Comparison of ENCODE assay signal across 16 cellular contexts in genomic region chr7:80307251-80307856, GRCh38.
DNase-seq lines count a peak whose midpoint lies in the region; ATAC-seq and TF ChIP-seq lines count a peak whose summit lies in the region.
"Had no signal": no experiment of that assay in that cellular context is flagged by ENCODE, and none has a peak within 500 bp of the region (broad histone marks: within the 10 kb centered on the region; RNA-seq: fewer than 3 reads in every experiment).

No MANE protein-coding gene starts in this region.

- 0 out of 2 replicates have a peak overlapping the region, but pooled peaks have one; percentile 2 for H2AFZ ChIP-seq in Loucy (ENCODE audit: low read length)

- no peaks in the 10 kb centered on the region for H4K20me1 ChIP-seq in Loucy (ENCODE audit: insufficient read depth, low read length, poor library complexity, severe bottlenecking)

- no peaks in the 10 kb centered on the region for H3K27me3 Mint-ChIP-seq in chondrocyte (ENCODE audit: low read depth)
- H3K27me3 Mint-ChIP-seq in stimulated activated naive B cell treated with anti-CD40 and anti-IgM and Interleukin-4, amounts not matched to agents 10 μg/mL and 1 μg/mL and 100 μg/mL, for 72 hours: no peaks in the 10 kb centered on the region
- no peaks in the 10 kb centered on the region for H3K27me3 Mint-ChIP-seq in stimulated activated memory B cell treated with anti-CD40 and anti-IgM and Interleukin-4, amounts not matched to agents 10 μg/mL and 1 μg/mL and 100 μg/mL, for 72 hours
- H3K27me3 Mint-ChIP-seq: CD4-positive, CD25-positive, alpha-beta regulatory T cell had no signal

- H3K9me2 ChIP-seq in Loucy (replicated peaks; ENCODE audit: low read depth, low read length): no peaks in the 10 kb centered on the region

- TF ChIP-seq CTCF in Loucy (conservative IDR thresholded peaks at IDR 0.05; ENCODE audit: low read length) (no peak), chondrocyte (IDR thresholded peaks at IDR 0.05) (no peak)

- DNase-seq in Ammon's horn (ENCODE audit: low spot score): peak; percentile 36
- no peak for DNase-seq in chondrocyte (ENCODE audit: low spot score)
- peak; percentile 33 for DNase-seq in left kidney (ENCODE audit: low read depth, low spot score)
- no peak for DNase-seq in superior temporal gyrus (ENCODE audit: extremely low spot score)
- DNase-seq in stimulated activated naive B cell treated with anti-CD40 and anti-IgM and Interleukin-4, amounts not matched to agents 10 μg/mL and 1 μg/mL and 100 μg/mL, for 72 hours: no peak
- no peak for DNase-seq in NCI-H345 treated with DMSO at 0.1 percent for 48 hours (lab: John Stamatoyannopoulos, UW; ENCODE audit: unreplicated experiment)
- DNase-seq: activated naive CD8-positive, alpha-beta T cell treated with anti-CD3 and anti-CD28 coated beads, Interleukin-2, amount 10 ng/mL, durations not matched to agents 7 days and 5 days; CD4-positive, CD25-positive, alpha-beta regulatory T cell; endodermal cell; naive thymus-derived CD8-positive, alpha-beta T cell; NCI-H187 treated with DMSO at 0.1 percent for 48 hours; OCI-M1; uterus had no signal

- H3K9me3 Mint-ChIP-seq in chondrocyte (ENCODE audit: low read depth): no peaks in the 10 kb centered on the region
- H3K9me3 Mint-ChIP-seq in stimulated activated naive B cell treated with anti-CD40 and anti-IgM and Interleukin-4, amounts not matched to agents 10 μg/mL and 1 μg/mL and 100 μg/mL, for 72 hours: no peaks in the 10 kb centered on the region
- H3K9me3 Mint-ChIP-seq in stimulated activated memory B cell treated with anti-CD40 and anti-IgM and Interleukin-4, amounts not matched to agents 10 μg/mL and 1 μg/mL and 100 μg/mL, for 72 hours: peaks cover 3% of the 10 kb centered on the region
- H3K9me3 Mint-ChIP-seq: endodermal cell; T-helper 2 cell treated with Interferon-gamma antibody and Interleukin-4, amounts not matched to agents 5 μg/mL and 100 μg/mL, for 36 hours had no signal

- no peak for ATAC-seq in stimulated activated naive B cell treated with anti-CD40 and anti-IgM and Interleukin-4, amounts not matched to agents 10 μg/mL and 1 μg/mL and 100 μg/mL, for 72 hours (replicated peaks)
- ATAC-seq in stimulated activated memory B cell treated with anti-CD40 and anti-IgM and Interleukin-4, amounts not matched to agents 10 μg/mL and 1 μg/mL and 100 μg/mL, for 72 hours: no peak
- ATAC-seq: naive thymus-derived CD8-positive, alpha-beta T cell had no signal

- no peaks in the 10 kb centered on the region for H3F3A ChIP-seq in Loucy (ENCODE audit: low read depth)

- H3K79me2 ChIP-seq in Loucy (ENCODE audit: insufficient read depth, low read length): no peaks in the 10 kb centered on the region

- no peaks in the 10 kb centered on the region for H3K36me3 Mint-ChIP-seq in chondrocyte (ENCODE audit: low read depth)
- H3K36me3 Mint-ChIP-seq in stimulated activated naive B cell treated with anti-CD40 and anti-IgM and Interleukin-4, amounts not matched to agents 10 μg/mL and 1 μg/mL and 100 μg/mL, for 72 hours: no peaks in the 10 kb centered on the region
- H3K36me3 Mint-ChIP-seq in stimulated activated memory B cell treated with anti-CD40 and anti-IgM and Interleukin-4, amounts not matched to agents 10 μg/mL and 1 μg/mL and 100 μg/mL, for 72 hours: no peaks in the 10 kb centered on the region
- H3K36me3 Mint-ChIP-seq: activated naive CD8-positive, alpha-beta T cell treated with anti-CD3 and anti-CD28 coated beads, Interleukin-2, amount 10 ng/mL, durations not matched to agents 7 days and 5 days; CD4-positive, CD25-positive, alpha-beta regulatory T cell; naive thymus-derived CD8-positive, alpha-beta T cell had no signal

- H3K4me3 Mint-ChIP-seq in chondrocyte (ENCODE audit: unreplicated experiment): no peak overlapping the region
- H3K4me3 Mint-ChIP-seq in stimulated activated naive B cell treated with anti-CD40 and anti-IgM and Interleukin-4, amounts not matched to agents 10 μg/mL and 1 μg/mL and 100 μg/mL, for 72 hours: no peak overlapping the region
- H3K4me3 Mint-ChIP-seq in stimulated activated memory B cell treated with anti-CD40 and anti-IgM and Interleukin-4, amounts not matched to agents 10 μg/mL and 1 μg/mL and 100 μg/mL, for 72 hours: no peak overlapping the region
- H3K4me3 Mint-ChIP-seq: activated naive CD8-positive, alpha-beta T cell treated with anti-CD3 and anti-CD28 coated beads, Interleukin-2, amount 10 ng/mL, durations not matched to agents 7 days and 5 days; CD4-positive, CD25-positive, alpha-beta regulatory T cell; endodermal cell; T-helper 2 cell treated with Interferon-gamma antibody and Interleukin-4, amounts not matched to agents 5 μg/mL and 100 μg/mL, for 36 hours had no signal

- no peaks in the 10 kb centered on the region for H3K27me3 ChIP-seq in Loucy (ENCODE audit: insufficient read depth, low read length, poor library complexity, severe bottlenecking)
- H3K27me3 ChIP-seq: uterus had no signal

- peak overlapping the region; percentile 77 for H3K27ac Mint-ChIP-seq in chondrocyte (ENCODE audit: unreplicated experiment)
- H3K27ac Mint-ChIP-seq in stimulated activated naive B cell treated with anti-CD40 and anti-IgM and Interleukin-4, amounts not matched to agents 10 μg/mL and 1 μg/mL and 100 μg/mL, for 72 hours: no peak overlapping the region
- no peak overlapping the region for H3K27ac Mint-ChIP-seq in stimulated activated memory B cell treated with anti-CD40 and anti-IgM and Interleukin-4, amounts not matched to agents 10 μg/mL and 1 μg/mL and 100 μg/mL, for 72 hours
- H3K27ac Mint-ChIP-seq: activated naive CD8-positive, alpha-beta T cell treated with anti-CD3 and anti-CD28 coated beads, Interleukin-2, amount 10 ng/mL, durations not matched to agents 7 days and 5 days; endodermal cell; T-helper 2 cell treated with Interferon-gamma antibody and Interleukin-4, amounts not matched to agents 5 μg/mL and 100 μg/mL, for 36 hours had no signal

- no peaks in the 10 kb centered on the region for H3K9me3 ChIP-seq in Loucy (ENCODE audit: insufficient read depth, low read depth, low read length)
- H3K9me3 ChIP-seq: uterus had no signal

- H3K4me1 Mint-ChIP-seq in chondrocyte (ENCODE audit: low read depth): peaks cover 30% of the 10 kb centered on the region
- H3K4me1 Mint-ChIP-seq in stimulated activated naive B cell treated with anti-CD40 and anti-IgM and Interleukin-4, amounts not matched to agents 10 μg/mL and 1 μg/mL and 100 μg/mL, for 72 hours: no peaks in the 10 kb centered on the region
- no peaks in the 10 kb centered on the region for H3K4me1 Mint-ChIP-seq in stimulated activated memory B cell treated with anti-CD40 and anti-IgM and Interleukin-4, amounts not matched to agents 10 μg/mL and 1 μg/mL and 100 μg/mL, for 72 hours

- no peak overlapping the region for H3K9ac ChIP-seq in Loucy (ENCODE audit: low read depth, low read length, poor library complexity, severe bottlenecking)

- peaks cover 10% of the 10 kb centered on the region for H3K4me1 ChIP-seq in Loucy (ENCODE audit: insufficient read depth, low read length, poor library complexity, severe bottlenecking)
- H3K4me1 ChIP-seq: uterus had no signal

- no peak overlapping the region for H3K4me2 ChIP-seq in Loucy (ENCODE audit: low read depth, low read length, poor library complexity, severe bottlenecking)

- H3K36me3 ChIP-seq in Loucy (ENCODE audit: insufficient read depth, low read length): no peaks in the 10 kb centered on the region
- H3K36me3 ChIP-seq: uterus had no signal

- no peak overlapping the region for H3K4me3 ChIP-seq in Loucy (ENCODE audit: low read length, poor library complexity, severe bottlenecking)
- H3K4me3 ChIP-seq: uterus had no signal

Comparison
In these comparisons a context has a peak if more than half of its experiments do, and no peak if none do; other contexts are left out.
1. DNase-seq: peak in Ammon's horn (single experiment) and left kidney (single experiment); none in chondrocyte (single experiment), superior temporal gyrus (single experiment), stimulated activated naive B cell treated with anti-CD40 and anti-IgM and Interleukin-4, amounts not matched to agents 10 μg/mL and 1 μg/mL and 100 μg/mL, for 72 hours (single experiment) and NCI-H345 treated with DMSO at 0.1 percent for 48 hours (single experiment).